Comparison of ENCODE assay signal across 1 cellular context in the genomic region with DNA sequence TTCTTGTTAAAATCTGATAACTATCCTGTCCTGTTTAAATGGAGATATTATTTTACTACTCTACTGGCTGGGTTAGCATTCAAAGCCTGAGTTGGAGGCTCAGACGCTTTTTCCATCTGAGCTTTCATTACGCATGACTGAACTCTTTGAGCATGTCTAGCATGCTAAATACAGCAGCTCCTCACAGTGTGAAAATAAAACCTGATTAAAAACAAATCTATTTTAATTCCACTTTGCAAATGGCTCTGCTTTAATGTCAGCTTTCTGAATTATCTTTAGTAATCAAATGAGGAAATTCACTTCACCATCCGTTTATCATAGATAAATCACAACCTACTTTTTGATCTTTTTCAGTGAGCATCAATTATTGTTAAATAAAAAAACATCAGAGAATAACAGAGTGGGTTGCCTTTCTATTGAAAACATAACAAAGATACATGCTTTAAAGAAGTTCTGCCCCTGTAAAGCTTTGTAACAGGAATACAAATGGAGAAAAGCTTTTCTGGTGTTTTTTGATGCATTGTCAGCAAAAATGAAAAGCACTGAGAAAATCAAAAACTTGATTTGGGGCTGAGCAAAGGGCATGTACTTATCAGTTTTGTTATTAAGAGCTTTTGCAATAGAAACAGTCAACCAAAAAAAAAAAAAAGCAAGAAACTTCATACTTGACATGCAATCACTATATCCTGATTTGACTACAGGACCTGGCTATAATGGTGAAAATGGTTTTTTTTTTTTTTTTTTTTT.
A peak's percentile ranks its signal among the peaks of the same experiment; 100 is the strongest.
TF ChIP-seq lines count a peak whose summit lies in the region.

No MANE protein-coding gene starts in this region.

TF ChIP-seq in IMR-90, 13 proteins besides CTCF, POLR2A, EP300 and RAD21:
- TF ChIP-seq MAFK (IDR thresholded peaks at IDR 0.05; ENCODE audit: low read depth, low read length) (peak; percentile 94), FOS (IDR thresholded peaks at IDR 0.05; ENCODE audit: low read depth, low read length) (no peak)
